Comparison of ENCODE assay signal across 13 cellular contexts in the genomic region with DNA sequence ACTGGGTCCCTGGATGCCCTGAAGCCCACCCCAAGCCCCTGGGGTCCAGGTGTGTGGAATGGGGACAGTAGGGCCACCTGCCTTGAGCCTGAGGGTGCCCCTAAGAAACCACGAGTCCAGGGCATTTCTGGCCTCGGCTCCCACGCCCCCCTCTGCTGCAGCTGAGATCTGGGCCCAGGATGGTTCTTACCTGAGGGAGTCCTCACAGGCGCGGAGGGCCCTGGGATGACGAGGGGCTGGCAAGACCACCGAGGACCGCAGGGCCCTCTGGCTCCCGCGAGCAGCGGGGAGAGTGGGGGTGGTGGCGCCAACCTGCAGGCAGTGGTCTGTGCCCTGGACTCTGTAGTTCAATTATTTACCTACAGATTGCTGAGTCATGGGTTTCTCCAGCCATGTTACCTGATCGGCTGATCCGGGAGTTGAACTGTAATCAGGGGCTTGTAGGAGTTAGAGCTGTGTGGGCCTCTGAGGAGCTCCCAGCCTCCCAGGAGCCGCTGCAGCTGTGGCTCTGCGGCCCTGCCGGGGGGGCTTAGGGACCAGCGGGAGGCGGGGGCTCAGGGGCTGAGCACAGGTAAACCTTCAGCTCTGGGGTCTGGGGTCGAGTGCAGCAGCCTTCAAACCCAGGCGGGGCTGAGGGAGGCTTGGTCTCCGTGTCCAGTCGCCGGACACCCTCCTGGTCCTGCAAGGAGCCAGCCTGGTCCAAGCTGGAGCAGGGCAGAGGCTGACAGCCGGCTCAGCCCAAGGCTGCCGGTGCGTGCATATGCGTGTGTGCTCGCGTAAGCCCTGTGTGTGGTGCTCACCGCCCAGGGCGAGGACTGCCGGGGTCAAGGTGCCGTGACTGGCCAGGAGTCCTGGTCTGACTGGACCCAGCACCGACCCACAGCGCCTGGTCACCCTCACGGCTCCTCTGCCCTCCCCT. TPM values are rescaled to one million over a fixed set of nuclear protein-coding genes. Genes with fewer than 3 reads are reported as not detected.
DNase-seq lines count a peak whose midpoint lies in the region; ATAC-seq and TF ChIP-seq lines count a peak whose summit lies in the region.
"Had no signal": no experiment of that assay in that cellular context is flagged by ENCODE, and none has a peak within 500 bp of the region (broad histone marks: within the 10 kb centered on the region; RNA-seq: fewer than 3 reads in every experiment).

A gene with protein sequence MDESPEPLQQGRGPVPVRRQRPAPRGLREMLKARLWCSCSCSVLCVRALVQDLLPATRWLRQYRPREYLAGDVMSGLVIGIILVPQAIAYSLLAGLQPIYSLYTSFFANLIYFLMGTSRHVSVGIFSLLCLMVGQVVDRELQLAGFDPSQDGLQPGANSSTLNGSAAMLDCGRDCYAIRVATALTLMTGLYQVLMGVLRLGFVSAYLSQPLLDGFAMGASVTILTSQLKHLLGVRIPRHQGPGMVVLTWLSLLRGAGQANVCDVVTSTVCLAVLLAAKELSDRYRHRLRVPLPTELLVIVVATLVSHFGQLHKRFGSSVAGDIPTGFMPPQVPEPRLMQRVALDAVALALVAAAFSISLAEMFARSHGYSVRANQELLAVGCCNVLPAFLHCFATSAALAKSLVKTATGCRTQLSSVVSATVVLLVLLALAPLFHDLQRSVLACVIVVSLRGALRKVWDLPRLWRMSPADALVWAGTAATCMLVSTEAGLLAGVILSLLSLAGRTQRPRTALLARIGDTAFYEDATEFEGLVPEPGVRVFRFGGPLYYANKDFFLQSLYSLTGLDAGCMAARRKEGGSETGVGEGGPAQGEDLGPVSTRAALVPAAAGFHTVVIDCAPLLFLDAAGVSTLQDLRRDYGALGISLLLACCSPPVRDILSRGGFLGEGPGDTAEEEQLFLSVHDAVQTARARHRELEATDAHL (minus strand): TSS at position 294 of the 919 bp plus-strand sequence. CDS start 1,701 bp downstream, outside the sequence.

- H3K4me2 ChIP-seq in mammary epithelial cell (ENCODE audit: insufficient read depth, low read depth, low read length) (no peak within 1 kb of the TSS), mesenchymal stem cell (ENCODE audit: low read length, poor library complexity, severe bottlenecking) (peak within 1 kb of the TSS; percentile 31), SK-N-SH (no peak within 1 kb of the TSS)

- H3K4me1 ChIP-seq in breast epithelium (no peaks in the 10 kb centered on the region), mammary epithelial cell (ENCODE audit: insufficient read depth, low read length) (peaks cover 6% of the 10 kb centered on the region), body of pancreas (peaks cover 43% of the 10 kb centered on the region), mesenchymal stem cell (ENCODE audit: control insufficient read depth, insufficient read depth, low read depth, low read length) (peaks cover 33% of the 10 kb centered on the region), upper lobe of left lung (peaks cover 13 to 27% (median 22%) of the 10 kb centered on the region in 4 donors), SK-N-SH (ENCODE audit: control insufficient read depth in 1 of 2, insufficient read depth in 2 of 2, low read depth in 1 of 2, low read length in 1 of 2) (peaks cover 0 to under 1% of the 10 kb centered on the region in 2 experiments; a peak in 1 of 4 replicates)

- TF ChIP-seq EP300 in upper lobe of left lung (IDR thresholded peaks at IDR 0.05) (no peak), SK-N-SH (IDR thresholded peaks at IDR 0.05; ENCODE audit: borderline replicate concordance in 1 of 2, low read depth in 1 of 2, low read length in 1 of 2) (no peak)

- H3K36me3 ChIP-seq in breast epithelium = no peaks in the 10 kb centered on the region
- H3K36me3 ChIP-seq in mammary epithelial cell (ENCODE audit: insufficient read depth, low read length) = no peaks in the 10 kb centered on the region
- H3K36me3 ChIP-seq in body of pancreas (replicated peaks in 1 of 2; ENCODE audit: insufficient read depth in 1 of 2, low read depth in 2 of 2) = no peaks in the 10 kb centered on the region
- H3K36me3 ChIP-seq in mesenchymal stem cell (ENCODE audit: control insufficient read depth in 1 of 2, insufficient read depth in 2 of 2, low read depth in 1 of 2, low read length in 2 of 2) = peaks cover 19 to 39% of the 10 kb centered on the region in 2 experiments
- H3K36me3 ChIP-seq in upper lobe of left lung = peaks cover 0 to 18% (median 9%) of the 10 kb centered on the region in 4 donors
- peaks cover 0 to 19% of the 10 kb centered on the region in 2 experiments for H3K36me3 ChIP-seq in SK-N-SH (replicated peaks in 1 of 2; ENCODE audit: control insufficient read depth in 1 of 2, insufficient read depth in 2 of 2, low read length in 1 of 2)
- H3K36me3 ChIP-seq: neutrophil had no signal

- H4K20me1 ChIP-seq in mammary epithelial cell (ENCODE audit: insufficient read depth, low read length) = no peaks in the 10 kb centered on the region
- peaks cover 8% of the 10 kb centered on the region; the same call in 1 of the 2 replicates for H4K20me1 ChIP-seq in SK-N-SH (ENCODE audit: insufficient read depth)

- no peaks in the 10 kb centered on the region for H3K9me3 ChIP-seq in breast epithelium
- H3K9me3 ChIP-seq in mammary epithelial cell (replicated peaks; ENCODE audit: insufficient read depth, low read length) = no peaks in the 10 kb centered on the region
- no peaks in the 10 kb centered on the region for H3K9me3 ChIP-seq in body of pancreas
- H3K9me3 ChIP-seq in mesenchymal stem cell (ENCODE audit: control insufficient read depth, low read length) = no peaks in the 10 kb centered on the region
- H3K9me3 ChIP-seq in upper lobe of left lung = no peaks in the 10 kb centered on the region
- no peaks in the 10 kb centered on the region for H3K9me3 ChIP-seq in SK-N-SH
- H3K9me3 ChIP-seq: neutrophil had no signal

- peaks cover 2% of the 10 kb centered on the region for H3K79me2 ChIP-seq in mammary epithelial cell (ENCODE audit: insufficient read depth, low read length)
- no peaks in the 10 kb centered on the region for H3K79me2 ChIP-seq in SK-N-SH (ENCODE audit: insufficient read depth)

- no peak within 1 kb of the TSS for H3K4ac ChIP-seq in mesenchymal stem cell (ENCODE audit: low read depth in 1 of 2, low read length in 2 of 2)

- in situ Hi-C loops in mammary epithelial cell (cut with MboI; ENCODE audit: low sequenced_read_pairs in 2 of 2) = loop anchor here in 1 of 2 donors (25.0 kb wide), 1 partner anchor 206 kb away; no protein-coding TSS in a partner anchor

- TF ChIP-seq POLR2A in breast epithelium (IDR thresholded peaks at IDR 0.05) (no peak), body of pancreas (IDR thresholded peaks at IDR 0.05) (peak in 1 of 3 donors; percentile 9), upper lobe of left lung (IDR thresholded peaks at IDR 0.05) (no peak)

- H3K18ac ChIP-seq in mesenchymal stem cell (ENCODE audit: low read depth in 1 of 2, low read length in 2 of 2) = no peak within 1 kb of the TSS

- BruUV-seq in mammary epithelial cell (replicated peaks; lab: Mats Ljungman, UMichigan) = no TSS peak

- ATAC-seq in body of pancreas (peak; percentile 69), upper lobe of left lung (ENCODE audit: low FRiP score in 2 of 2) (no peak), sciatic nerve (no peak), GM21786 (IDR thresholded peaks at IDR 0.05; ENCODE audit: unreplicated experiment) (no peak)

- no peaks in the 10 kb centered on the region for H3F3A ChIP-seq in SK-N-SH (replicated peaks; ENCODE audit: insufficient read depth)

- POLR2A ChIA-PET in SK-N-SH (lab: Yijun Ruan, JAX) = no interaction called here

- peak within 1 kb of the TSS in 2 of 3 donors; percentile 1 to 22 for H3K4me3 ChIP-seq in breast epithelium
- H3K4me3 ChIP-seq in mammary epithelial cell (replicated peaks in 1 of 3; ENCODE audit: insufficient read depth in 1 of 3, low read depth in 2 of 3, low read length in 3 of 3) = no peak within 1 kb of the TSS
- H3K4me3 ChIP-seq in body of pancreas = no peak within 1 kb of the TSS
- H3K4me3 ChIP-seq in mesenchymal stem cell (ENCODE audit: insufficient read depth in 1 of 2, low read depth in 1 of 2, low read length in 2 of 2) = no peak within 1 kb of the TSS
- peak within 1 kb of the TSS in 3 of 4 donors; percentile 16 to 39 (median 29) for H3K4me3 ChIP-seq in upper lobe of left lung
- H3K4me3 ChIP-seq in SK-N-SH (ENCODE audit: low read depth in 2 of 2, low read length in 1 of 2) = no peak within 1 kb of the TSS

- no peak within 1 kb of the TSS for H3K23ac ChIP-seq in mesenchymal stem cell (ENCODE audit: low read length in 2 of 2)

- CTCF ChIA-PET in mammary epithelial cell (lab: Charles Lee; ENCODE audit: low non-redundant PET) (no interaction called here), SK-N-SH (lab: Yijun Ruan, JAX) (interaction anchor here (2.0 kb wide), 1 partner anchor 251 kb away, joined by 5 read pairs; no protein-coding TSS in a partner anchor)

- no peak within 1 kb of the TSS for H2BK120ac ChIP-seq in mesenchymal stem cell (ENCODE audit: low read depth, low read length)

- TF ChIP-seq RAD21 in SK-N-SH (IDR thresholded peaks at IDR 0.05; ENCODE audit: low read length) = no peak

- H2BK15ac ChIP-seq in mesenchymal stem cell (ENCODE audit: low read depth, poor library complexity, severe bottlenecking) = no peak within 1 kb of the TSS

- WGBS in mammary epithelial cell (ENCODE audit: low coverage, missing lambda C conversion rate) = 95% methylated on average over 16 of the region's 37 CpGs
- 45 to 60% methylated on average over 4 to 37 of the region's 37 CpGs for WGBS in body of pancreas, 2 donors
- WGBS in mesenchymal stem cell = 89% methylated on average over 34 of the region's 37 CpGs
- 92 to 94% methylated on average over 6 to 36 of the region's 37 CpGs for WGBS in upper lobe of left lung, 2 donors
- WGBS in SK-N-SH (ENCODE audit: low lambda C conversion rate) = 93% methylated on average over 15 of the region's 37 CpGs

- peak within 1 kb of the TSS in 1 of 2 experiments; percentile 15 for H2BK12ac ChIP-seq in mesenchymal stem cell (ENCODE audit: low read length in 2 of 2)

- DNase-seq in breast epithelium (ENCODE audit: low spot score in 2 of 2) = no peak
- no peak for DNase-seq in mammary epithelial cell
- DNase-seq in body of pancreas = peak; percentile 53 to 80 (median 76)
- DNase-seq in mesenchymal stem cell = no peak
- peak in 1 of 2 donors; percentile 80 for DNase-seq in upper lobe of left lung
- no peak for DNase-seq in sciatic nerve (ENCODE audit: low spot score)
- DNase-seq in SK-N-SH = no peak
- DNase-seq: activated CD4-positive, CD25-positive, alpha-beta regulatory T cell; NCI-H226; stimulated activated CD4-positive, alpha-beta T cell treated with anti-CD3 and anti-CD28 coated beads, Interleukin-4, amount 100 ng/mL, for 1 hour had no signal

- no peak within 1 kb of the TSS for H4K91ac ChIP-seq in mesenchymal stem cell (ENCODE audit: low read length)

- H3K79me1 ChIP-seq in mesenchymal stem cell (replicated peaks; ENCODE audit: low read length, poor library complexity, severe bottlenecking) = peaks cover 18% of the 10 kb centered on the region

- H3K14ac ChIP-seq in mesenchymal stem cell (ENCODE audit: low read length in 2 of 2) = peak within 1 kb of the TSS in 1 of 2 experiments; percentile 19

- H3K27me3 ChIP-seq in breast epithelium (peaks cover 0 to 11% of the 10 kb centered on the region in 2 donors), mammary epithelial cell (ENCODE audit: insufficient read depth, low read length) (peaks cover 13% of the 10 kb centered on the region), body of pancreas (peaks cover 0 to 10% of the 10 kb centered on the region in 2 donors), mesenchymal stem cell (ENCODE audit: control insufficient read depth in 1 of 2, insufficient read depth in 1 of 2, low read length in 2 of 2) (peaks cover 22 to 26% of the 10 kb centered on the region in 2 experiments), upper lobe of left lung (peaks cover 0 to 24% (median 8%) of the 10 kb centered on the region in 4 donors), SK-N-SH (ENCODE audit: insufficient read depth) (peaks cover 8% of the 10 kb centered on the region)

- no peak within 1 kb of the TSS for H2BK5ac ChIP-seq in mesenchymal stem cell (ENCODE audit: low read depth, low read length, poor library complexity, severe bottlenecking)

- no peaks in the 10 kb centered on the region for H3K9me2 ChIP-seq in SK-N-SH

- dilution Hi-C loops in mammary epithelial cell (cut with HindIII; ENCODE audit: low sequenced_read_pairs) = loop anchor here (5.0 kb wide), 1 partner anchor 46 kb away; no protein-coding TSS in a partner anchor

- intact Hi-C loops in breast epithelium (cut with DNase I; ENCODE audit: low total_unique reads) = loop anchor here (10.0 kb wide), 1 partner anchor 319 kb away; a partner anchor contains a TSS
- intact Hi-C loops in mammary epithelial cell (cut with micrococcal nuclease) = no loop called here
- intact Hi-C loops in body of pancreas (cut with DNase I) = no loop called here
- intact Hi-C loops in sciatic nerve (cut with DNase I) = no loop called here

- H3K9ac ChIP-seq in mammary epithelial cell (ENCODE audit: insufficient read depth, low read length) (no peak within 1 kb of the TSS), mesenchymal stem cell (ENCODE audit: low read length) (no peak within 1 kb of the TSS), SK-N-SH (no peak within 1 kb of the TSS)

- H2AK5ac ChIP-seq in mesenchymal stem cell (ENCODE audit: low read length, severe bottlenecking) = no peak within 1 kb of the TSS

- H2AFZ ChIP-seq in mammary epithelial cell (ENCODE audit: low read depth, low read length) = no peak within 1 kb of the TSS
- H2AFZ ChIP-seq in mesenchymal stem cell (ENCODE audit: low read depth, low read length) = no peak within 1 kb of the TSS
- H2AFZ ChIP-seq in SK-N-SH (ENCODE audit: low read depth) = no peak within 1 kb of the TSS

- no peak within 1 kb of the TSS for H4K8ac ChIP-seq in mesenchymal stem cell (ENCODE audit: low read length)

- peak within 1 kb of the TSS; percentile 67 to 73 for H3K27ac ChIP-seq in breast epithelium
- H3K27ac ChIP-seq in mammary epithelial cell (ENCODE audit: insufficient read depth, low read depth, low read length) = no peak within 1 kb of the TSS
- H3K27ac ChIP-seq in body of pancreas = peak within 1 kb of the TSS; percentile 91 to 95 (median 94)
- H3K27ac ChIP-seq in mesenchymal stem cell (ENCODE audit: low read length, poor library complexity, severe bottlenecking) = no peak within 1 kb of the TSS
- peak within 1 kb of the TSS; percentile 72 to 88 (median 83) for H3K27ac ChIP-seq in upper lobe of left lung
- no peak within 1 kb of the TSS for H3K27ac ChIP-seq in SK-N-SH (ENCODE audit: low read depth in 2 of 2, low read length in 1 of 2)
- H3K27ac ChIP-seq: epithelial cell of prostate, neutrophil had no signal

- no peak for TF ChIP-seq CTCF in breast epithelium (IDR thresholded peaks at IDR 0.05)
- no peak for TF ChIP-seq CTCF in mammary epithelial cell (conservative IDR thresholded peaks at IDR 0.05 in 1 of 2, IDR thresholded peaks at IDR 0.05 in 1 of 2; ENCODE audit: extremely low read depth in 1 of 2, insufficient read depth in 1 of 2, low read depth in 1 of 2, low read length in 2 of 2)
- TF ChIP-seq CTCF in body of pancreas (IDR thresholded peaks at IDR 0.05) = no peak
- TF ChIP-seq CTCF in upper lobe of left lung (IDR thresholded peaks at IDR 0.05) = no peak
- TF ChIP-seq CTCF in SK-N-SH (IDR thresholded peaks at IDR 0.05) = no peak

RNA-seq across cellular contexts. Expression of the gene that starts here (rescaled TPM):
- total RNA-seq in breast epithelium (under 1 TPM; 0.33 to 0.48 (median 0.44) TPM), mammary epithelial cell (not detected), body of pancreas (1 to 10 TPM; 1.6 TPM), upper lobe of left lung (1 to 10 TPM in 1 of 6 donors, under 1 TPM in 5; 0.39 to 2.1 (median 0.68) TPM), sciatic nerve (0.45 TPM)
- polyA plus RNA-seq in mammary epithelial cell (not detected), SK-N-SH (2012; rRNA removed) (0.05 and 0.08 TPM in 2 replicates)
- not detected for polyA minus RNA-seq in mammary epithelial cell
- polyA plus RNA-seq in mesenchymal stem cell (2013, experiment 1 of 2) = 0.15 TPM
- 0.26 TPM for polyA plus RNA-seq in mesenchymal stem cell (2013, experiment 2 of 2)
- polyA plus RNA-seq in SK-N-SH (2012; cell fraction: cytosol; rRNA removed) = 0.04 and 0.13 TPM in 2 replicates
- 0.48 and 0.63 TPM in 2 replicates for polyA plus RNA-seq in SK-N-SH (2012; cell fraction: nucleus; rRNA removed)

Comparison
In these comparisons a context has a peak if more than half of its experiments do, and no peak if none do; other contexts are left out.
1. H3K27ac ChIP-seq: peak in breast epithelium (2 of 2), body of pancreas (4 of 4) and upper lobe of left lung (4 of 4); none in mammary epithelial cell (single experiment), mesenchymal stem cell (single experiment) and SK-N-SH (0 of 2).
2. H3K4me3 ChIP-seq: peak in breast epithelium (2 of 3) and upper lobe of left lung (3 of 4); none in mammary epithelial cell (0 of 3), body of pancreas (0 of 2), mesenchymal stem cell (0 of 2) and SK-N-SH (0 of 2).
3. DNase-seq: peak in body of pancreas (4 of 4); none in breast epithelium (0 of 2), mammary epithelial cell (single experiment), mesenchymal stem cell (single experiment), sciatic nerve (single experiment) and SK-N-SH (single experiment).